ENCODE assay signal across 9 cellular contexts in the genomic region with DNA sequence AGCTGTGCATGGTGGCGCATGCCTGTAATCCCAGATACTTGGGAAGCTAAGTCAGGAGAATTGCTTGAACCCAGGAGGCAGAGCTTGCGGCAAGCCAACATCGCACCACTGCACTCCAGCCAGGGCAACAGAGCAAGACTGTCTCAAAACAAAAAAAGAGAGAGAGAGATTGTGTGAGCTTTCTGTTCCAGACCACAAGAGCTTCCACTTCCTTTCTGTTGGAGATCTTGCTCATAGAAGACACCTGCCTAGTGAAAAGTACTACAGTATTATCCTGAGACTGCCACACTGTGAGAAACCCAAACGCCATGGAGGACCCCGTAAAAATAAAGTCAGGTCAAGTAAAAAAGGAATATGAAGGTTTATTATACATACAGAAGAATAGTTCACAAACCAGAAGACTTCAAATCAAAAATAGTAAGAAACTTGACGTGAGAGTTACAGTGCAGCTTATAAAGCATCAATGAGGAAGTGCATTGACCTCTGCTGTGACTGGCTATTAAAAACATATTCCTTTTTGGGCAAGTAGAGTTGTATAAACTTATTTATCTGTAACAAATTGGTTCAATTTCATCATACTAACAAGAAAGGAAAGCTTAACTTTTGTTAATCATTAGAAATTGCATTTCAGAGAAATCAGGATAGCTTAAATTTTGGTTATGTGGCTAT.
DNase-seq lines count a peak whose midpoint lies in the region; ATAC-seq lines count a peak whose summit lies in the region.
"Had no signal": no experiment of that assay in that cellular context is flagged by ENCODE, and none has a peak within 500 bp of the region (broad histone marks: within the 10 kb centered on the region; RNA-seq: fewer than 3 reads in every experiment).

No MANE protein-coding gene starts in this region.

- peak overlapping the region; percentile 88 for H3K27ac Mint-ChIP-seq in central memory CD8-positive, alpha-beta T cell (ENCODE audit: low read depth)
- H3K27ac Mint-ChIP-seq: HFFc6 had no signal

- no peaks in the 10 kb centered on the region for H3K27me3 Mint-ChIP-seq in central memory CD8-positive, alpha-beta T cell

- H3K9me3 Mint-ChIP-seq in central memory CD8-positive, alpha-beta T cell = no peaks in the 10 kb centered on the region

- peak in 1 of 2 donors; percentile 37 for DNase-seq in central memory CD8-positive, alpha-beta T cell (ENCODE audit: low spot score in 2 of 2)
- DNase-seq in T1000 (lab: John Stamatoyannopoulos, UW) (no peak), putamen (ENCODE audit: low spot score) (no peak), NCI-H748 (lab: John Stamatoyannopoulos, UW; ENCODE audit: unreplicated experiment) (no peak), HuH-7 (ENCODE audit: low spot score) (no peak)
- DNase-seq: HFFc6 had no signal

- peaks cover 64% of the 10 kb centered on the region for H3K4me1 Mint-ChIP-seq in central memory CD8-positive, alpha-beta T cell

- H3K36me3 Mint-ChIP-seq in central memory CD8-positive, alpha-beta T cell (ENCODE audit: insufficient read depth) = peaks cover 16% of the 10 kb centered on the region

- H3K4me3 Mint-ChIP-seq in central memory CD8-positive, alpha-beta T cell = peak overlapping the region; percentile 62
- H3K4me3 Mint-ChIP-seq: HFFc6 had no signal

- peak; percentile 67 for ATAC-seq in GM18498 (IDR thresholded peaks at IDR 0.05; ENCODE audit: unreplicated experiment)
- ATAC-seq in GM21528 (IDR thresholded peaks at IDR 0.05; ENCODE audit: low FRiP score, unreplicated experiment) = peak; percentile 75
- peak; percentile 86 for ATAC-seq in HG03575 (IDR thresholded peaks at IDR 0.05; ENCODE audit: extremely low read depth, insufficient number of reproducible peaks, low FRiP score, unreplicated experiment)
- ATAC-seq in central memory CD8-positive, alpha-beta T cell (replicated peaks; ENCODE audit: extremely low read depth, poor library complexity, severe bottlenecking) = peak; percentile 38
